32 cellular contexts compared by ENCODE assay signal in genomic region chr2:71570511-71570910, GRCh38.
"Had no signal": no experiment of that assay in that cellular context is flagged by ENCODE, and none has a peak within 500 bp of the region (broad histone marks: within the 10 kb centered on the region; RNA-seq: fewer than 3 reads in every experiment).

No MANE protein-coding gene starts in this region.

- ATAC-seq: activated naive CD4-positive, alpha-beta T cell treated with anti-CD3 and anti-CD28 coated beads, Interleukin-2, amount 50 U/mL, for 72 hours; activated naive CD8-positive, alpha-beta T cell treated with anti-CD3 and anti-CD28 coated beads, Interleukin-2, amount 50 U/mL, for 24 hours; activated T-cell treated with anti-CD3 and anti-CD28 coated beads, Interleukin-2, amount 50 U/mL, for 4 hours; activated T-cell treated with anti-CD3 and anti-CD28 coated beads, Interleukin-2, amount 50 U/mL, for 72 hours; activated T-helper 17 cell treated with anti-CD3 and anti-CD28 coated beads, Interleukin-2, amount 50 U/mL, for 72 hours; body of pancreas had no signal

- H3K4me1 ChIP-seq: adrenal gland, body of pancreas, breast epithelium had no signal

- H3K27ac ChIP-seq: adrenal gland, ascending aorta, body of pancreas, brain microvascular endothelial cell, breast epithelium, cardiac muscle cell had no signal

- H3K36me3 ChIP-seq: adrenal gland, ascending aorta, breast epithelium had no signal

- H3K4me3 ChIP-seq: adrenal gland, ascending aorta, body of pancreas, breast epithelium, cardiac muscle cell had no signal

- DNase-seq: activated effector memory CD4-positive, alpha-beta T cell treated with anti-CD3 and anti-CD28 coated beads, Interleukin-2, amount 50 U/mL, for 16 hours; activated gamma-delta T cell; activated gamma-delta T cell treated with Interleukin-2 at 50 U/mL for 16 hours; activated naive CD4-positive, alpha-beta T cell; activated naive CD4-positive, alpha-beta T cell treated with anti-CD3 and anti-CD28 coated beads for 36 hours; activated naive CD4-positive, alpha-beta T cell treated with anti-CD3 and anti-CD28 coated beads, Interleukin-2, amount 10 ng/mL, durations not matched to agents 7 days and 5 days; activated naive CD4-positive, alpha-beta T cell treated with anti-CD3 and anti-CD28 coated beads, Interleukin-2, amount 50 U/mL, for 16 hours; activated naive CD4-positive, alpha-beta T cell treated with Interleukin-2 at 50 U/mL for 16 hours; activated naive CD8-positive, alpha-beta T cell treated with anti-CD3 and anti-CD28 coated beads for 36 hours; activated naive CD8-positive, alpha-beta T cell treated with anti-CD3 and anti-CD28 coated beads, Interleukin-2, amount 10 ng/mL, durations not matched to agents 7 days and 5 days; activated naive CD8-positive, alpha-beta T cell treated with anti-CD3 and anti-CD28 coated beads, Interleukin-2, amount 50 U/mL, for 24 hours; activated T-cell treated with anti-CD3 and anti-CD28 coated beads, Interleukin-2, amount 50 U/mL, for 1 hour; activated T-cell treated with anti-CD3 and anti-CD28 coated beads, Interleukin-2, amount 50 U/mL, for 24 hours; activated T-cell treated with anti-CD3 and anti-CD28 coated beads, Interleukin-2, amount 50 U/mL, for 4 hours; activated T-cell treated with anti-CD3 and anti-CD28 coated beads, Interleukin-2, amount 50 U/mL, for 48 hours; activated T-cell treated with anti-CD3 and anti-CD28 coated beads, Interleukin-2, amount 50 U/mL, for 72 hours; adrenal gland; amniotic stem cell; amygdala; anterior cingulate cortex; aorta; body of pancreas; brain microvascular endothelial cell; caudate nucleus; central memory CD4-positive, alpha-beta T cell; cerebellar nuclear complex had no signal

- FAIRE-seq: astrocyte had no signal

- H3K9me3 ChIP-seq: adrenal gland, ascending aorta, body of pancreas, breast epithelium had no signal

- H3K27me3 ChIP-seq: adrenal gland, ascending aorta, body of pancreas, brain microvascular endothelial cell, breast epithelium, cardiac muscle cell had no signal
